13 cellular contexts compared by ENCODE assay signal in genomic region chr12:54991992-54992377, GRCh38. TPM values are rescaled to one million over a fixed set of nuclear protein-coding genes. Genes with fewer than 3 reads are reported as not detected.
DNase-seq lines count a peak whose midpoint lies in the region; ATAC-seq and TF ChIP-seq lines count a peak whose summit lies in the region.
"Had no signal": no experiment of that assay in that cellular context is flagged by ENCODE, and none has a peak within 500 bp of the region (broad histone marks: within the 10 kb centered on the region; RNA-seq: fewer than 3 reads in every experiment).

No MANE protein-coding gene starts in this region.

- H3K18ac ChIP-seq in IMR-90 (ENCODE audit: low read depth, low read length): no peak overlapping the region

- H3K9me1 ChIP-seq in IMR-90 (ENCODE audit: insufficient read depth, low read length): no peaks in the 10 kb centered on the region

- H3K9me3 ChIP-seq in IMR-90 (ENCODE audit: control insufficient read depth, insufficient read depth, low read length): no peaks in the 10 kb centered on the region
- H3K9me3 ChIP-seq in stomach: no peaks in the 10 kb centered on the region
- no peaks in the 10 kb centered on the region for H3K9me3 ChIP-seq in Caco-2

- peaks cover 38% of the 10 kb centered on the region for H3K4me1 Mint-ChIP-seq in memory B cell
- no peaks in the 10 kb centered on the region for H3K4me1 Mint-ChIP-seq in Caco-2 (ENCODE audit: low read depth, unreplicated experiment)

- H3K27me3 ChIP-seq in IMR-90 (ENCODE audit: control insufficient read depth, insufficient read depth, low read length) (no peaks in the 10 kb centered on the region), stomach (peaks cover 0 to 7% (median 0%) of the 10 kb centered on the region in 3 donors), Caco-2 (replicated peaks; ENCODE audit: control insufficient read depth, insufficient read depth, low read length) (no peaks in the 10 kb centered on the region; the same call in 1 of the 2 replicates)

- H3K4me1 ChIP-seq in IMR-90 (ENCODE audit: control insufficient read depth, insufficient read depth, low read length) (no peaks in the 10 kb centered on the region), stomach (no peaks in the 10 kb centered on the region), Caco-2 (no peaks in the 10 kb centered on the region)

- no peak overlapping the region for H4K8ac ChIP-seq in IMR-90 (ENCODE audit: low read depth in 2 of 2, low read length in 2 of 2)

- H2AK5ac ChIP-seq in IMR-90 (ENCODE audit: low read depth, low read length): no peak overlapping the region

- no peak for TF ChIP-seq CTCF in IMR-90 (conservative IDR thresholded peaks at IDR 0.05; ENCODE audit: low read depth, low read length)
- TF ChIP-seq CTCF in stomach (IDR thresholded peaks at IDR 0.05): no peak
- TF ChIP-seq CTCF in Caco-2 (IDR thresholded peaks at IDR 0.05; ENCODE audit: insufficient read depth in 1 of 2, low read depth in 1 of 2, low read length in 1 of 2, severe bottlenecking in 1 of 2, unreplicated experiment in 1 of 2): no peak

- no peak for TF ChIP-seq POLR2A in IMR-90 (IDR thresholded peaks at IDR 0.05; ENCODE audit: low read depth, low read length)
- no peak for TF ChIP-seq POLR2A in stomach (IDR thresholded peaks at IDR 0.05)

- H3K9ac ChIP-seq in IMR-90 (ENCODE audit: low read depth, low read length): no peak overlapping the region

- H2BK5ac ChIP-seq in IMR-90 (ENCODE audit: low read depth, low read length, poor library complexity, severe bottlenecking): no peak overlapping the region

- H3K23ac ChIP-seq in IMR-90 (ENCODE audit: low read depth, low read length): no peak overlapping the region

- no peak overlapping the region for H3K56ac ChIP-seq in IMR-90 (ENCODE audit: extremely low read depth, insufficient read depth, low read length)

- H3K4me3 ChIP-seq in IMR-90 (ENCODE audit: insufficient read depth, low read depth, low read length) (no peak overlapping the region), stomach (no peak overlapping the region), Caco-2 (ENCODE audit: low read depth, low read length) (no peak overlapping the region)

- H3K27ac Mint-ChIP-seq in memory B cell (peak overlapping the region; percentile 96), Caco-2 (ENCODE audit: unreplicated experiment) (no peak overlapping the region)

- no peak overlapping the region for H4K5ac ChIP-seq in IMR-90 (ENCODE audit: low read depth, low read length)

- H3K4me2 ChIP-seq in IMR-90 (ENCODE audit: low read depth, low read length): no peak overlapping the region

- no CpG with 5 or more reads among the region's 5 CpGs for WGBS in IMR-90 (ENCODE audit: extremely low coverage in 2 of 2, insufficient read length in 1 of 2), 2 experiments
- 83 to 91% (median 86%) methylated on average over 5 of the region's 5 CpGs for WGBS in stomach, 5 donors

- H2AFZ ChIP-seq in IMR-90 (replicated peaks; ENCODE audit: low read length, poor library complexity): no peak overlapping the region

- H2BK20ac ChIP-seq in IMR-90 (ENCODE audit: low read depth, low read length): no peak overlapping the region

- peak; percentile 41 for ATAC-seq in GM18517 (IDR thresholded peaks at IDR 0.05; ENCODE audit: unreplicated experiment)
- peak; percentile 42 for ATAC-seq in GM21576 (IDR thresholded peaks at IDR 0.05; ENCODE audit: unreplicated experiment)
- no peak for ATAC-seq in IMR-90 (ENCODE audit: low read depth)
- peak; percentile 62 for ATAC-seq in memory B cell (ENCODE audit: low read depth)
- ATAC-seq: left colon had no signal

- CTCF ChIA-PET in IMR-90 (lab: Yijun Ruan, JAX) (interaction anchor here (1.2 to 2.6 kb wide), 3 partner anchors 14 to 80 kb away, joined by 3 to 19 read pairs (median 3); no protein-coding TSS in a partner anchor), Caco-2 (lab: Charles Lee) (interaction anchor here (2.6 kb wide), 1 partner anchor 80 kb away, joined by 25 read pairs; no protein-coding TSS in a partner anchor)

- H3K9me3 Mint-ChIP-seq in memory B cell (no peaks in the 10 kb centered on the region), Caco-2 (ENCODE audit: unreplicated experiment) (no peaks in the 10 kb centered on the region)

- in situ Hi-C loops in IMR-90 (cut with MboI; ENCODE audit: low sequenced_read_pairs): loop anchor here (5.0 kb wide), 1 partner anchor 80 kb away; no protein-coding TSS in a partner anchor

- H4K91ac ChIP-seq in IMR-90 (ENCODE audit: insufficient read depth, low read depth, low read length): no peak overlapping the region

- DNase-seq in IMR-90 (no peak), memory B cell (ENCODE audit: low spot score in 2 of 2) (no peak), NCI-H446 treated with DMSO at 0.1 percent for 48 hours (lab: John Stamatoyannopoulos, UW) (no peak), stomach (no peak), OCI-M2 (lab: John Stamatoyannopoulos, UW; ENCODE audit: unreplicated experiment) (no peak), Caco-2 (no peak)
- DNase-seq: left colon, NCI-H345 had no signal

- no peaks in the 10 kb centered on the region for H3K79me1 ChIP-seq in IMR-90 (ENCODE audit: low read depth in 1 of 2, low read length in 2 of 2)

- H3K36me3 Mint-ChIP-seq in memory B cell (peaks cover 2% of the 10 kb centered on the region), Caco-2 (ENCODE audit: insufficient read depth, unreplicated experiment) (no peaks in the 10 kb centered on the region)

- no peak for TF ChIP-seq EP300 in stomach (IDR thresholded peaks at IDR 0.05)

- H2BK120ac ChIP-seq in IMR-90 (ENCODE audit: low read depth, low read length): no peak overlapping the region

- TF ChIP-seq RAD21 in IMR-90 (IDR thresholded peaks at IDR 0.05; ENCODE audit: low read length): no peak

- no peak overlapping the region for H3K4ac ChIP-seq in IMR-90 (ENCODE audit: low read depth, low read length)

- no peak overlapping the region for H3K4me3 Mint-ChIP-seq in memory B cell
- no peak overlapping the region for H3K4me3 Mint-ChIP-seq in Caco-2 (ENCODE audit: unreplicated experiment)

- intact Hi-C loops in IMR-90 (cut with micrococcal nuclease) (loop anchor here (5.0 kb wide), 1 partner anchor 625 kb away; no protein-coding TSS in a partner anchor), stomach (cut with DNase I; ENCODE audit: low total_unique reads) (loop anchor here (5.0 kb wide), 1 partner anchor 80 kb away; no protein-coding TSS in a partner anchor), Caco-2 (cut with micrococcal nuclease; ENCODE audit: unreplicated experiment) (no loop called here)

- H3K36me3 ChIP-seq in IMR-90 (ENCODE audit: control insufficient read depth, insufficient read depth, low read length) (no peaks in the 10 kb centered on the region), stomach (no peaks in the 10 kb centered on the region), Caco-2 (ENCODE audit: control insufficient read depth, insufficient read depth, low read length) (no peaks in the 10 kb centered on the region)

- H4K20me1 ChIP-seq in IMR-90 (ENCODE audit: insufficient read depth, low read length): no peaks in the 10 kb centered on the region

- BruUV-seq in IMR-90 (replicated peaks; lab: Mats Ljungman, UMichigan): no TSS peak
- BruUV-seq in Caco-2 (replicated peaks; lab: Mats Ljungman, UMichigan): no TSS peak

- POLR2A ChIA-PET in IMR-90 (lab: Charles Lee; ENCODE audit: unreplicated experiment) (interaction anchor here (0.6 kb wide), 1 partner anchor 26 kb away, joined by 3 read pairs; no protein-coding TSS in a partner anchor), Caco-2 (lab: Charles Lee) (interaction anchor here (0.6 kb wide), 1 partner anchor 153 kb away, joined by 10 read pairs; no protein-coding TSS in a partner anchor)

- dilution Hi-C loops in IMR-90 (cut with HindIII; ENCODE audit: low sequenced_read_pairs, unreplicated experiment): no loop called here

- no peak overlapping the region for H2BK15ac ChIP-seq in IMR-90 (ENCODE audit: low read depth, low read length)

- H3K27ac ChIP-seq in IMR-90 (ENCODE audit: insufficient read depth, low read length): no peak overlapping the region
- no peak overlapping the region for H3K27ac ChIP-seq in stomach

- no peak overlapping the region for H2AK9ac ChIP-seq in IMR-90 (replicated peaks; ENCODE audit: low read depth, low read length, poor library complexity)

- no peak overlapping the region for H3K14ac ChIP-seq in IMR-90 (replicated peaks; ENCODE audit: low read depth, low read length)

- H3K27me3 Mint-ChIP-seq in memory B cell: no peaks in the 10 kb centered on the region
- H3K27me3 Mint-ChIP-seq in Caco-2 (ENCODE audit: insufficient read depth, unreplicated experiment): peaks cover 21% of the 10 kb centered on the region

TF ChIP-seq in IMR-90, 13 proteins besides CTCF, POLR2A, EP300 and RAD21:
- no peak for TF ChIP-seq FOS (IDR thresholded peaks at IDR 0.05; ENCODE audit: low read depth, low read length)
- TF ChIP-seq MAZ (IDR thresholded peaks at IDR 0.05; ENCODE audit: borderline replicate concordance, low read depth, low read length): no peak
- TF ChIP-seq CEBPB (IDR thresholded peaks at IDR 0.05; ENCODE audit: low read depth, low read length): peak; percentile 41; the same call in 1 of the 2 replicates

RNA-seq across cellular contexts. Expression of gene TESPA1, which starts 7.4 kb away (rescaled TPM):
- total RNA-seq in IMR-90 (2012; rRNA removed) (not detected in 2 replicates), stomach (1 to 10 TPM in 1 of 5 donors, not detected in 4; 1.7 TPM), Caco-2 (2022) (not detected in 2 replicates)
- polyA plus RNA-seq in IMR-90 (2012; rRNA removed) (not detected in 2 replicates), stomach (1 to 10 TPM in 1 of 3 donors, under 1 TPM in 2; 0.81 to 2.6 (median 0.83) TPM)
- not detected in 2 replicates for polyA plus RNA-seq in IMR-90 (2012; cell fraction: cytosol; rRNA removed)
- not detected in 2 replicates for polyA plus RNA-seq in IMR-90 (2012; cell fraction: nucleus; rRNA removed; ENCODE audit: low replicate concordance)
- total RNA-seq: G401, renal cortical epithelial cell had no signal

RNA-seq across cellular contexts. Expression of gene NEUROD4, which starts 27.8 kb away (rescaled TPM):
- total RNA-seq in IMR-90 (2012; rRNA removed) (not detected in 2 replicates), stomach (not detected), Caco-2 (2022) (not detected in 2 replicates)
- polyA plus RNA-seq in IMR-90 (2012; rRNA removed) (not detected in 2 replicates), stomach (not detected)
- not detected in 2 replicates for polyA plus RNA-seq in IMR-90 (2012; cell fraction: cytosol; rRNA removed)
- not detected in 2 replicates for polyA plus RNA-seq in IMR-90 (2012; cell fraction: nucleus; rRNA removed; ENCODE audit: low replicate concordance)
- total RNA-seq: G401, left colon, renal cortical epithelial cell had no signal
- polyA plus RNA-seq: esophagus had no signal
